ENCODE assay signal across 1 cellular context in genomic region chr2:181786371-181787228, GRCh38.
A peak's percentile ranks its signal among the peaks of the same experiment; 100 is the strongest.
TF ChIP-seq lines count a peak whose summit lies in the region.

No MANE protein-coding gene starts in this region.

TF ChIP-seq in K562, 482 proteins besides CTCF, POLR2A, EP300 and RAD21 (continued from another document):
- TF ChIP-seq, protein P1, sequence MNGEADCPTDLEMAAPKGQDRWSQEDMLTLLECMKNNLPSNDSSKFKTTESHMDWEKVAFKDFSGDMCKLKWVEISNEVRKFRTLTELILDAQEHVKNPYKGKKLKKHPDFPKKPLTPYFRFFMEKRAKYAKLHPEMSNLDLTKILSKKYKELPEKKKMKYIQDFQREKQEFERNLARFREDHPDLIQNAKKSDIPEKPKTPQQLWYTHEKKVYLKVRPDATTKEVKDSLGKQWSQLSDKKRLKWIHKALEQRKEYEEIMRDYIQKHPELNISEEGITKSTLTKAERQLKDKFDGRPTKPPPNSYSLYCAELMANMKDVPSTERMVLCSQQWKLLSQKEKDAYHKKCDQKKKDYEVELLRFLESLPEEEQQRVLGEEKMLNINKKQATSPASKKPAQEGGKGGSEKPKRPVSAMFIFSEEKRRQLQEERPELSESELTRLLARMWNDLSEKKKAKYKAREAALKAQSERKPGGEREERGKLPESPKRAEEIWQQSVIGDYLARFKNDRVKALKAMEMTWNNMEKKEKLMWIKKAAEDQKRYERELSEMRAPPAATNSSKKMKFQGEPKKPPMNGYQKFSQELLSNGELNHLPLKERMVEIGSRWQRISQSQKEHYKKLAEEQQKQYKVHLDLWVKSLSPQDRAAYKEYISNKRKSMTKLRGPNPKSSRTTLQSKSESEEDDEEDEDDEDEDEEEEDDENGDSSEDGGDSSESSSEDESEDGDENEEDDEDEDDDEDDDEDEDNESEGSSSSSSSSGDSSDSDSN (IDR thresholded peaks at IDR 0.05; ENCODE audit: borderline replicate concordance in 1 of 2, low read depth in 2 of 2, low read length in 2 of 2): no peak
- peak; percentile 41; the same call in 1 of the 2 replicates for TF ChIP-seq MEF2D (tag; conservative IDR thresholded peaks at IDR 0.05; ENCODE audit: low read depth)
- no peak for TF ChIP-seq ZNF77 (CRISPR knock-in tag; IDR thresholded peaks at IDR 0.05)
- TF ChIP-seq ATF7 (IDR thresholded peaks at IDR 0.05): peak; percentile 18; the same call in 1 of the 2 replicates
- TF ChIP-seq TAF15 (IDR thresholded peaks at IDR 0.05; ENCODE audit: low read depth, low read length): no peak
- TF ChIP-seq SMAD4 (CRISPR knock-in tag; conservative IDR thresholded peaks at IDR 0.05): peak; percentile 71
- peak; percentile 67; the same call in 1 of the 2 replicates for TF ChIP-seq ZNF311 (CRISPR knock-in tag; IDR thresholded peaks at IDR 0.05)
- TF ChIP-seq ZSCAN32 (CRISPR knock-in tag; IDR thresholded peaks at IDR 0.05): peak; percentile 79; the same call in 1 of the 2 replicates
- peak; percentile 51; the same call in 1 of the 2 replicates for TF ChIP-seq ZBTB9 (CRISPR knock-in tag; IDR thresholded peaks at IDR 0.05)
- 0 out of 2 replicates have a peak, but pooled peaks have one; percentile 34 for TF ChIP-seq ZNF253 (CRISPR knock-in tag; conservative IDR thresholded peaks at IDR 0.05)
- TF ChIP-seq YBX1 (IDR thresholded peaks at IDR 0.05): no peak
- TF ChIP-seq ETS1 (conservative IDR thresholded peaks at IDR 0.05; ENCODE audit: control insufficient read depth, low read depth, low read length): no peak
TF ChIP-seq in K562: peak in this region for 27.
